1 cellular context compared by ENCODE assay signal in genomic region chr5:138715931-138716432, GRCh38.
TF ChIP-seq lines count a peak whose summit lies in the region.

No MANE protein-coding gene starts in this region.

TF ChIP-seq in K562, 482 proteins besides CTCF, POLR2A, EP300 and RAD21 (continued from another document):
- TF ChIP-seq MAFG (tag; conservative IDR thresholded peaks at IDR 0.05): 0 out of 2 replicates have a peak, but pooled peaks have one; percentile 14
